Comparison of ENCODE assay signal across 1 cellular context in genomic region chr12:132496270-132496669, GRCh38.
TF ChIP-seq lines count a peak whose summit lies in the region.

No MANE protein-coding gene starts in this region.

TF ChIP-seq in GM12878, 131 proteins besides CTCF, POLR2A, EP300 and RAD21:
- no peak for TF ChIP-seq E4F1 (IDR thresholded peaks at IDR 0.05; ENCODE audit: borderline replicate concordance, partially characterized antibody)
- 0 out of 2 replicates have a peak, but pooled peaks have one; percentile 11 for TF ChIP-seq POLR2AphosphoS5 (IDR thresholded peaks at IDR 0.05; ENCODE audit: low read length)
- no peak for TF ChIP-seq ZNF622 (IDR thresholded peaks at IDR 0.05)
